Comparison of ENCODE assay signal across 8 cellular contexts in genomic region chr1:62437273-62437945, GRCh38. TPM values are rescaled to one million over a fixed set of nuclear protein-coding genes. Genes with fewer than 3 reads are reported as not detected.
DNase-seq lines count a peak whose midpoint lies in the region; ATAC-seq lines count a peak whose summit lies in the region.

No MANE protein-coding gene starts in this region.

- ATAC-seq in HG02678 (IDR thresholded peaks at IDR 0.05; ENCODE audit: unreplicated experiment) (peak; percentile 0), left lobe of liver (peak; percentile 48), GM19351 (IDR thresholded peaks at IDR 0.05; ENCODE audit: unreplicated experiment) (no peak), GM21786 (IDR thresholded peaks at IDR 0.05; ENCODE audit: unreplicated experiment) (no peak)
- ATAC-seq in central memory CD8-positive, alpha-beta T cell (replicated peaks; ENCODE audit: extremely low read depth, poor library complexity, severe bottlenecking) = no peak

- H3K27me3 Mint-ChIP-seq in T-helper 2 cell treated with Interferon-gamma antibody and Interleukin-4, amounts not matched to agents 5 μg/mL and 100 μg/mL, for 36 hours (ENCODE audit: low read depth) = peaks cover 4% of the 10 kb centered on the region
- no peaks in the 10 kb centered on the region for H3K27me3 Mint-ChIP-seq in central memory CD8-positive, alpha-beta T cell

- peaks cover 31% of the 10 kb centered on the region for H3K4me1 Mint-ChIP-seq in T-helper 2 cell treated with Interferon-gamma antibody and Interleukin-4, amounts not matched to agents 5 μg/mL and 100 μg/mL, for 36 hours (ENCODE audit: low read depth)
- H3K4me1 Mint-ChIP-seq in central memory CD8-positive, alpha-beta T cell = peaks cover 37% of the 10 kb centered on the region

- H3K27ac Mint-ChIP-seq in T-helper 2 cell treated with Interferon-gamma antibody and Interleukin-4, amounts not matched to agents 5 μg/mL and 100 μg/mL, for 36 hours = peak overlapping the region; percentile 99
- peak overlapping the region; percentile 97 for H3K27ac Mint-ChIP-seq in central memory CD8-positive, alpha-beta T cell (ENCODE audit: low read depth)

- peak overlapping the region; percentile 98 for H3K4me3 Mint-ChIP-seq in T-helper 2 cell treated with Interferon-gamma antibody and Interleukin-4, amounts not matched to agents 5 μg/mL and 100 μg/mL, for 36 hours
- peak overlapping the region; percentile 93 for H3K4me3 Mint-ChIP-seq in central memory CD8-positive, alpha-beta T cell

- peak; percentile 84 for DNase-seq in COLO668 (lab: John Stamatoyannopoulos, UW; ENCODE audit: unreplicated experiment)
- peak; percentile 52 for DNase-seq in T-helper 2 cell treated with Interferon-gamma antibody and Interleukin-4, amounts not matched to agents 5 μg/mL and 100 μg/mL, for 36 hours (ENCODE audit: low spot score)
- DNase-seq in central memory CD8-positive, alpha-beta T cell (ENCODE audit: low spot score in 2 of 2) = no peak
- peak; percentile 75 for DNase-seq in left lobe of liver (ENCODE audit: low spot score)
- DNase-seq in stimulated activated CD4-positive, alpha-beta T cell treated with anti-CD3 and anti-CD28 coated beads, TNF-alpha, amount 100 ng/mL, for 48 hours (ENCODE audit: low read depth in 3 of 3) = peak in 2 of 3 donors; percentile 7 to 30

- peaks cover 31% of the 10 kb centered on the region for H3K36me3 Mint-ChIP-seq in T-helper 2 cell treated with Interferon-gamma antibody and Interleukin-4, amounts not matched to agents 5 μg/mL and 100 μg/mL, for 36 hours (ENCODE audit: low read depth)
- peaks cover 26% of the 10 kb centered on the region for H3K36me3 Mint-ChIP-seq in central memory CD8-positive, alpha-beta T cell (ENCODE audit: insufficient read depth)

- peaks cover 3% of the 10 kb centered on the region for H3K9me3 Mint-ChIP-seq in T-helper 2 cell treated with Interferon-gamma antibody and Interleukin-4, amounts not matched to agents 5 μg/mL and 100 μg/mL, for 36 hours
- peaks cover 5% of the 10 kb centered on the region for H3K9me3 Mint-ChIP-seq in central memory CD8-positive, alpha-beta T cell

RNA-seq across cellular contexts. Expression of gene USP1, which starts 0.6 kb away (rescaled TPM):
- 5.0 TPM for total RNA-seq in left lobe of liver

Comparison
In these comparisons a context has a peak if more than half of its experiments do, and no peak if none do; other contexts are left out.
1. DNase-seq: peak in COLO668 (single experiment), T-helper 2 cell treated with Interferon-gamma antibody and Interleukin-4, amounts not matched to agents 5 μg/mL and 100 μg/mL, for 36 hours (single experiment), left lobe of liver (single experiment) and stimulated activated CD4-positive, alpha-beta T cell treated with anti-CD3 and anti-CD28 coated beads, TNF-alpha, amount 100 ng/mL, for 48 hours (2 of 3); none in central memory CD8-positive, alpha-beta T cell (0 of 2).
2. ATAC-seq: peak in HG02678 (single experiment) and left lobe of liver (single experiment); none in central memory CD8-positive, alpha-beta T cell (single experiment), GM19351 (single experiment) and GM21786 (single experiment).